In the genomic region with DNA sequence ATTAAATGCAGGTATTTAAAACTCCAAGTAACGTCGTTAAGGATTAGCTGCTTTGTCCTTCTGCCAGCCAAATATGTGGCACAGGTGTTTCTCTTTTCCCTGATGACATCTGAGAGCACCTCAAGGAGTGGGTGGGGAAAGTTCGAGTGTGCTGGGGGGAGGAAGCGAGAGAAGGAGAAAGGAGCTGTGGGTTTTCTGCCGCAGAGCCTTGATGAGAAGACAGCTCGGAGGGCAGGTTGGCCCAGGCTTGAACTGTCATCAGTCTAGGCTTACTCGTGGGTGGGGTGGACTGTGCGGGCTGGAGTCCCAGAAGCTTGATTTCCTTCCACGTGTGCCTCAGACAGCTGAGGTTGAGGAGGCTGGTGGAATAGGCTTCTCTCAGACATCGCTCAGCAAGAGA, we compare ENCODE assay signal across 9 cellular contexts. TPM values are rescaled to one million over a fixed set of nuclear protein-coding genes. Genes with fewer than 3 reads are reported as not detected.
DNase-seq lines count a peak whose midpoint lies in the region; ATAC-seq and TF ChIP-seq lines count a peak whose summit lies in the region.
"Had no signal": no experiment of that assay in that cellular context is flagged by ENCODE, and none has a peak within 500 bp of the region (broad histone marks: within the 10 kb centered on the region; RNA-seq: fewer than 3 reads in every experiment).

No MANE protein-coding gene starts in this region.

- DNase-seq in NCI-H2171 treated with DMSO at 0.1 percent for 48 hours (lab: John Stamatoyannopoulos, UW): peak; percentile 57
- DNase-seq in NCI-H2171 (lab: John Stamatoyannopoulos, UW): no peak
- DNase-seq in activated CD8-positive, alpha-beta memory T cell treated with anti-CD3 and anti-CD28 coated beads, Interleukin-2, amount 50 U/mL, for 1 hour (ENCODE audit: extremely low read depth): peak; percentile 79
- no peak for DNase-seq in right lobe of liver
- no peak for DNase-seq in suprapubic skin (ENCODE audit: low spot score in 2 of 2)
- DNase-seq in cerebellar cortex (ENCODE audit: low spot score): no peak

- intact Hi-C loops in right lobe of liver (cut with DNase I): no loop called here

- peak overlapping the region; percentile 44 to 92 (median 73) for H3K27ac ChIP-seq in right lobe of liver
- peak overlapping the region; percentile 71 for H3K27ac ChIP-seq in suprapubic skin
- H3K27ac ChIP-seq in gastroesophageal sphincter: peak overlapping the region in 2 of 4 donors; percentile 82 to 83

- no peaks in the 10 kb centered on the region for H3K27me3 ChIP-seq in right lobe of liver
- no peaks in the 10 kb centered on the region for H3K27me3 ChIP-seq in suprapubic skin
- no peaks in the 10 kb centered on the region for H3K27me3 ChIP-seq in gastroesophageal sphincter

- peaks cover 0 to 4% (median under 1%) of the 10 kb centered on the region in 4 donors for H3K36me3 ChIP-seq in right lobe of liver
- no peaks in the 10 kb centered on the region for H3K36me3 ChIP-seq in suprapubic skin
- no peaks in the 10 kb centered on the region for H3K36me3 ChIP-seq in gastroesophageal sphincter

- TF ChIP-seq POLR2A in right lobe of liver (IDR thresholded peaks at IDR 0.05) (no peak), suprapubic skin (IDR thresholded peaks at IDR 0.05) (no peak), gastroesophageal sphincter (IDR thresholded peaks at IDR 0.05) (no peak)

- H3K4me1 ChIP-seq in right lobe of liver: peaks cover 3 to 90% (median 30%) of the 10 kb centered on the region in 4 donors
- peaks cover 43% of the 10 kb centered on the region for H3K4me1 ChIP-seq in suprapubic skin
- peaks cover 3 to 63% (median 24%) of the 10 kb centered on the region in 3 donors for H3K4me1 ChIP-seq in gastroesophageal sphincter

- TF ChIP-seq EP300 in suprapubic skin (IDR thresholded peaks at IDR 0.05) (no peak), gastroesophageal sphincter (IDR thresholded peaks at IDR 0.05) (no peak)

- H3K9me3 ChIP-seq in right lobe of liver (no peaks in the 10 kb centered on the region), suprapubic skin (no peaks in the 10 kb centered on the region), gastroesophageal sphincter (no peaks in the 10 kb centered on the region)

- 66% methylated on average over 4 of the region's 10 CpGs for WGBS in right lobe of liver (ENCODE audit: insufficient coverage, low coverage, low lambda C conversion rate, missing lambda C conversion rate)
- 25% methylated on average over 10 of the region's 10 CpGs for WGBS in suprapubic skin
- 31 to 57% methylated on average over 1 to 10 of the region's 10 CpGs for WGBS in gastroesophageal sphincter (ENCODE audit: low coverage in 1 of 2), 2 donors

- ATAC-seq in HG03457 (IDR thresholded peaks at IDR 0.05; ENCODE audit: unreplicated experiment) (peak; percentile 52), right lobe of liver (no peak), gastroesophageal sphincter (no peak)
- ATAC-seq: right cardiac atrium had no signal

- H3K4me3 ChIP-seq in right lobe of liver (no peak overlapping the region), suprapubic skin (no peak overlapping the region), gastroesophageal sphincter (no peak overlapping the region)

- TF ChIP-seq CTCF in right lobe of liver (IDR thresholded peaks at IDR 0.05): no peak
- TF ChIP-seq CTCF in suprapubic skin (IDR thresholded peaks at IDR 0.05): no peak
- TF ChIP-seq CTCF in gastroesophageal sphincter (IDR thresholded peaks at IDR 0.05): no peak

RNA-seq across cellular contexts. Expression of gene SORL1, which starts 15.9 kb away (rescaled TPM):
- total RNA-seq in right lobe of liver (100 to 1,000 TPM in 2 of 6 experiments, 10 to 100 TPM in 4; 45.2 to 137 (median 73.8) TPM), suprapubic skin (10 to 100 TPM; 12.1 to 42.8 (median 21.0) TPM), gastroesophageal sphincter (10 to 100 TPM in 2 of 4 donors, 1 to 10 TPM in 2; 7.1 to 12.6 (median 10.6) TPM)

Comparison
In these comparisons a context has a peak if more than half of its experiments do, and no peak if none do; other contexts are left out.
1. DNase-seq: peak in NCI-H2171 treated with DMSO at 0.1 percent for 48 hours (single experiment) and activated CD8-positive, alpha-beta memory T cell treated with anti-CD3 and anti-CD28 coated beads, Interleukin-2, amount 50 U/mL, for 1 hour (single experiment); none in NCI-H2171 (single experiment), right lobe of liver (0 of 3), suprapubic skin (0 of 2) and cerebellar cortex (single experiment).